16 cellular contexts compared by ENCODE assay signal in genomic region chr1:160949216-160949880, GRCh38. TPM values are rescaled to one million over a fixed set of nuclear protein-coding genes. Genes with fewer than 3 reads are reported as not detected.
DNase-seq lines count a peak whose midpoint lies in the region; TF ChIP-seq lines count a peak whose summit lies in the region.
"Not testable (repeated sequence)": the region's sequence is repeated elsewhere in the genome, so short reads cannot be mapped to it uniquely, and the experiment has no call there.
"Had no signal": no experiment of that assay in that cellular context is flagged by ENCODE, and none has a peak within 500 bp of the region (broad histone marks: within the 10 kb centered on the region; RNA-seq: fewer than 3 reads in every experiment).

No MANE protein-coding gene starts in this region.

- not testable (repeated sequence) for H3K9me3 Mint-ChIP-seq in progenitor cell of endocrine pancreas (ENCODE audit: low read depth)

- peak overlapping the region; percentile 32; the same call in 1 of the 2 replicates for H3K27ac ChIP-seq in HUES64 (ENCODE audit: low read depth, low read length)
- not testable (repeated sequence) for H3K27ac ChIP-seq in brain microvascular endothelial cell

- H3K4me1 ChIP-seq in HUES64 (ENCODE audit: insufficient read depth, low read length): peaks cover 16% of the 10 kb centered on the region

- not testable (repeated sequence) for H3K4me3 ChIP-seq in HUES64 (ENCODE audit: low read length); brain microvascular endothelial cell (ENCODE audit: low read depth, low read length)

- peak; percentile 61 for DNase-seq in DMS53 treated with DMSO at 0.1 percent for 48 hours (lab: John Stamatoyannopoulos, UW; ENCODE audit: unreplicated experiment)
- DNase-seq in NCI-H2227 treated with DMSO at 0.1 percent for 48 hours (lab: John Stamatoyannopoulos, UW): peak; percentile 31
- DNase-seq in SKM-1 treated with dmso at 0.1 percent for 144 hours (lab: John Stamatoyannopoulos, UW; ENCODE audit: unreplicated experiment): peak; percentile 9
- peak; percentile 9 for DNase-seq in brain microvascular endothelial cell
- DNase-seq in kidney tubule cell (ENCODE audit: low spot score): peak; percentile 77
- DNase-seq in progenitor cell of endocrine pancreas (ENCODE audit: low spot score, unreplicated experiment): not testable (repeated sequence)

- H3K36me3 ChIP-seq in HUES64 (ENCODE audit: insufficient read depth, low read length); brain microvascular endothelial cell (replicated peaks): not testable (repeated sequence)

- in situ Hi-C loops in brain microvascular endothelial cell (cut with HindIII; ENCODE audit: low pct_ligation_motif_present, low sequenced_read_pairs): not testable (repeated sequence)

- peak overlapping the region; percentile 78 for H3K27ac Mint-ChIP-seq in progenitor cell of endocrine pancreas

- WGBS in HUES64: 83% methylated on average over 2 of the region's 7 CpGs

- H3K36me3 Mint-ChIP-seq in progenitor cell of endocrine pancreas (ENCODE audit: insufficient read depth): not testable (repeated sequence)

- not testable (repeated sequence) for H3K27me3 ChIP-seq in HUES64 (ENCODE audit: insufficient read depth, low read length); brain microvascular endothelial cell (replicated peaks)

- not testable (repeated sequence) for H3K9me3 ChIP-seq in HUES64 (ENCODE audit: insufficient read depth, low read depth, low read length)

- not testable (repeated sequence) for H3K4me3 Mint-ChIP-seq in progenitor cell of endocrine pancreas (ENCODE audit: low read depth)

- TF ChIP-seq CTCF in brain microvascular endothelial cell (IDR thresholded peaks at IDR 0.05; ENCODE audit: low read depth, low read length, missing control alignments); progenitor cell of endocrine pancreas (IDR thresholded peaks at IDR 0.05; ENCODE audit: unreplicated experiment): not testable (repeated sequence)

- not testable (repeated sequence) for H3K27me3 Mint-ChIP-seq in progenitor cell of endocrine pancreas

- not testable (repeated sequence) for H3K9ac ChIP-seq in HUES64 (ENCODE audit: low read depth, low read length)

- peaks cover 40% of the 10 kb centered on the region for H3K4me1 Mint-ChIP-seq in progenitor cell of endocrine pancreas (ENCODE audit: low read depth)

RNA-seq across cellular contexts. Expression of gene ITLN2, which starts 5.3 kb away (rescaled TPM):
- 4.9 TPM for polyA plus RNA-seq in HUES64 (2013, experiment 1 of 2)
- 3.6 TPM for polyA plus RNA-seq in HUES64 (2013, experiment 2 of 2)
- 1.2 and 1.8 TPM in 2 replicates for total RNA-seq in progenitor cell of endocrine pancreas
- total RNA-seq: activated CD4-positive, alpha-beta T cell treated with anti-CD3 and anti-CD28 coated beads for 36 hours; activated naive CD8-positive, alpha-beta T cell treated with anti-CD3 and anti-CD28 coated beads, Interleukin-2, amount 10 ng/mL, durations not matched to agents 7 days and 5 days; CD4-positive, CD25-positive, alpha-beta regulatory T cell; dermis microvascular lymphatic vessel endothelial cell; GM12878; left colon; natural killer cell treated with Interleukin-12 subunit alpha and Interleukin-12 subunit beta and Interleukin-15 and Interleukin-18, amount 100 ng/mL, for 72 hours; Right ventricle myocardium superior; temporal lobe had no signal
- polyA plus RNA-seq: CD4-positive, CD25-positive, alpha-beta regulatory T cell; GM12878 had no signal
